ENCODE assay signal across 8 cellular contexts in genomic region chr5:173327948-173328895, GRCh38. TPM values are rescaled to one million over a fixed set of nuclear protein-coding genes. Genes with fewer than 3 reads are reported as not detected.
DNase-seq lines count a peak whose midpoint lies in the region; ATAC-seq, FAIRE-seq and TF ChIP-seq lines count a peak whose summit lies in the region.

Gene STC2, minus strand, starts transcription at chr5:173328414. Its CDS starts 221 bp downstream, at chr5:173328193.

- under 1% methylated on average over 53 of the region's 74 CpGs for WGBS in HepG2 (ENCODE audit: low lambda C conversion rate)

- peak within 1 kb of the TSS; percentile 90 for H3K27ac ChIP-seq in HepG2 (ENCODE audit: extremely low read length, insufficient read depth, low read length)

- peak within 1 kb of the TSS; percentile 95 for H3K4me2 ChIP-seq in HepG2 (ENCODE audit: low read depth, low read length)

- CTCF ChIA-PET in HepG2 (lab: Yijun Ruan, JAX; ENCODE audit: low intra/inter-chr PET ratio, low total read pairs): no interaction called here

- ATAC-seq in GM21515 (IDR thresholded peaks at IDR 0.05; ENCODE audit: unreplicated experiment) (peak; percentile 43), HepG2 (peak; percentile 80), GM18873 (IDR thresholded peaks at IDR 0.05; ENCODE audit: low FRiP score, unreplicated experiment) (no peak)

- H3K27me3 ChIP-seq in HepG2 (ENCODE audit: control insufficient read depth in 1 of 2, insufficient read depth in 2 of 2, low read length in 2 of 2): no peaks in the 10 kb centered on the region; a peak in 1 of 5 replicates

- DNase-seq in DMS79 (lab: John Stamatoyannopoulos, UW): peak; percentile 74
- peak; percentile 99 for DNase-seq in HuH-7 (ENCODE audit: low spot score)
- DNase-seq in SIG-M5 treated with dmso at 0.1 percent for 504 hours (lab: John Stamatoyannopoulos, UW; ENCODE audit: unreplicated experiment): peak; percentile 85
- DNase-seq in dermis blood vessel endothelial cell: peak; percentile 82
- peak; percentile 96 for DNase-seq in HepG2 (ENCODE audit: low spot score)
- peak; percentile 55 to 64 for DNase-seq in stimulated activated CD8-positive, alpha-beta memory T cell treated with anti-CD3 and anti-CD28 coated beads, Interleukin-2, amount 100 ng/mL, for 48 hours (ENCODE audit: low read depth in 2 of 2)

- no peak for TF ChIP-seq RAD21 in HepG2 (CRISPR knock-in tag; IDR thresholded peaks at IDR 0.05)

- intact Hi-C loops in HepG2 (cut with micrococcal nuclease; ENCODE audit: unreplicated experiment): no loop called here

- POLR2A ChIA-PET in HepG2 (lab: Yijun Ruan, JAX): interaction anchor here (0.7 to 7.2 kb wide), 17 partner anchors 11 to 641 kb away, joined by 3 to 513 read pairs (median 4); partner anchors contain the start of genes ATP6V0E1, CPEB4 and RPL26L1

- peaks cover 49% of the 10 kb centered on the region for H3K79me2 ChIP-seq in HepG2 (ENCODE audit: insufficient read depth, low read length)

- peak; percentile 56 for FAIRE-seq in HepG2 (lab: Jason Lieb, UNC)

- peaks cover 17 to 27% of the 10 kb centered on the region in 2 experiments for H3K36me3 ChIP-seq in HepG2 (replicated peaks in 1 of 2; ENCODE audit: control insufficient read depth in 1 of 2, insufficient read depth in 2 of 2, low read length in 2 of 2)

- TF ChIP-seq CTCF in HepG2 (CRISPR knock-in tag; IDR thresholded peaks at IDR 0.05): peak; percentile 26; the same call in 1 of the 2 replicates

- peaks cover 43% of the 10 kb centered on the region for H4K20me1 ChIP-seq in HepG2 (ENCODE audit: insufficient read depth, low read length)

- H2AFZ ChIP-seq in HepG2 (ENCODE audit: low read length): no peak within 1 kb of the TSS

- in situ Hi-C loops in HepG2 (cut with HindIII; ENCODE audit: extremely low pct_ligation_motif_present, low pct_unique_long_range_greater_than_20kb): no loop called here

- TF ChIP-seq POLR2A in HepG2 (IDR thresholded peaks at IDR 0.05; ENCODE audit: insufficient read depth in 1 of 2, low read depth in 2 of 2, low read length in 2 of 2): peak in 1 of 2 experiments; percentile 97; a peak in 2 of 4 replicates

- H3K9ac ChIP-seq in HepG2 (ENCODE audit: insufficient read depth, low read depth, low read length): peak within 1 kb of the TSS; percentile 82

- peaks cover 55% of the 10 kb centered on the region for H3K4me1 ChIP-seq in HepG2 (ENCODE audit: insufficient read depth, low read length)

- H3K9me3 ChIP-seq in HepG2 (ENCODE audit: low read length): no peaks in the 10 kb centered on the region

- no peak; a peak in 1 of 4 replicates for TF ChIP-seq EP300 in HepG2 (IDR thresholded peaks at IDR 0.05; ENCODE audit: low read depth in 2 of 2, low read length in 2 of 2)
- no peak; the same call in 1 of the 2 replicates for TF ChIP-seq EP300 in HepG2 (CRISPR knock-in tag; IDR thresholded peaks at IDR 0.05; ENCODE audit: borderline replicate concordance)

- H3K4me3 ChIP-seq in HepG2 (replicated peaks in 1 of 3; ENCODE audit: insufficient read depth in 1 of 3, low read depth in 2 of 3, low read length in 3 of 3): peak within 1 kb of the TSS; percentile 87 to 97 (median 88)

- TSS peak; percentile 57 for BruUV-seq in HepG2 (replicated peaks; lab: Mats Ljungman, UMichigan)

TF ChIP-seq in HepG2, 621 proteins besides CTCF, POLR2A, EP300 and RAD21 (continues in another document):
- TF ChIP-seq POLR2AphosphoS2 (IDR thresholded peaks at IDR 0.05; ENCODE audit: low read depth, low read length) (peak; percentile 76; the same call in 1 of the 2 replicates), ZNF496 (CRISPR knock-in tag; IDR thresholded peaks at IDR 0.05; ENCODE audit: insufficient replicate concordance) (no peak), ZNF382 (CRISPR knock-in tag; IDR thresholded peaks at IDR 0.05; ENCODE audit: borderline replicate concordance) (no peak), SOX13 (IDR thresholded peaks at IDR 0.05) (peak; percentile 63), SOX13 (CRISPR knock-in tag; conservative IDR thresholded peaks at IDR 0.05 in 1 of 2, IDR thresholded peaks at IDR 0.05 in 1 of 2) (peak in 1 of 2 experiments; percentile 56; a peak in 1 of 4 replicates), ATF6 (CRISPR knock-in tag; conservative IDR thresholded peaks at IDR 0.05) (no peak; the same call in 1 of the 2 replicates)
- TF ChIP-seq, protein P1, sequence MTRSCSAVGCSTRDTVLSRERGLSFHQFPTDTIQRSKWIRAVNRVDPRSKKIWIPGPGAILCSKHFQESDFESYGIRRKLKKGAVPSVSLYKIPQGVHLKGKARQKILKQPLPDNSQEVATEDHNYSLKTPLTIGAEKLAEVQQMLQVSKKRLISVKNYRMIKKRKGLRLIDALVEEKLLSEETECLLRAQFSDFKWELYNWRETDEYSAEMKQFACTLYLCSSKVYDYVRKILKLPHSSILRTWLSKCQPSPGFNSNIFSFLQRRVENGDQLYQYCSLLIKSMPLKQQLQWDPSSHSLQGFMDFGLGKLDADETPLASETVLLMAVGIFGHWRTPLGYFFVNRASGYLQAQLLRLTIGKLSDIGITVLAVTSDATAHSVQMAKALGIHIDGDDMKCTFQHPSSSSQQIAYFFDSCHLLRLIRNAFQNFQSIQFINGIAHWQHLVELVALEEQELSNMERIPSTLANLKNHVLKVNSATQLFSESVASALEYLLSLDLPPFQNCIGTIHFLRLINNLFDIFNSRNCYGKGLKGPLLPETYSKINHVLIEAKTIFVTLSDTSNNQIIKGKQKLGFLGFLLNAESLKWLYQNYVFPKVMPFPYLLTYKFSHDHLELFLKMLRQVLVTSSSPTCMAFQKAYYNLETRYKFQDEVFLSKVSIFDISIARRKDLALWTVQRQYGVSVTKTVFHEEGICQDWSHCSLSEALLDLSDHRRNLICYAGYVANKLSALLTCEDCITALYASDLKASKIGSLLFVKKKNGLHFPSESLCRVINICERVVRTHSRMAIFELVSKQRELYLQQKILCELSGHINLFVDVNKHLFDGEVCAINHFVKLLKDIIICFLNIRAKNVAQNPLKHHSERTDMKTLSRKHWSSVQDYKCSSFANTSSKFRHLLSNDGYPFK (CRISPR knock-in tag; IDR thresholded peaks at IDR 0.05; ENCODE audit: borderline replicate concordance): 0 out of 2 replicates have a peak, but pooled peaks have one; percentile 13
- TF ChIP-seq, protein P2, sequence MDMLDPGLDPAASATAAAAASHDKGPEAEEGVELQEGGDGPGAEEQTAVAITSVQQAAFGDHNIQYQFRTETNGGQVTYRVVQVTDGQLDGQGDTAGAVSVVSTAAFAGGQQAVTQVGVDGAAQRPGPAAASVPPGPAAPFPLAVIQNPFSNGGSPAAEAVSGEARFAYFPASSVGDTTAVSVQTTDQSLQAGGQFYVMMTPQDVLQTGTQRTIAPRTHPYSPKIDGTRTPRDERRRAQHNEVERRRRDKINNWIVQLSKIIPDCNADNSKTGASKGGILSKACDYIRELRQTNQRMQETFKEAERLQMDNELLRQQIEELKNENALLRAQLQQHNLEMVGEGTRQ (IDR thresholded peaks at IDR 0.05; ENCODE audit: low read depth, low read length): no peak
- TF ChIP-seq, protein P2 (CRISPR knock-in tag; IDR thresholded peaks at IDR 0.05; ENCODE audit: borderline replicate concordance): peak; percentile 75

RNA-seq across cellular contexts. Expression of gene STC2, which starts in this region (rescaled TPM):
- total RNA-seq in dermis blood vessel endothelial cell (11.7 and 39.3 TPM in 2 replicates), HepG2 (2016; rRNA removed; fragmentation: Illumina TruSeq; extraction: Trizol) (10.7 and 27.1 TPM in 2 replicates)
- total RNA-seq in HepG2 (2016; cell fraction: cytosol; rRNA removed; fragmentation: Illumina TruSeq; extraction: Trizol; ENCODE audit: low read depth): 2.6 and 3.3 TPM in 2 replicates
- 7.9 and 28.0 TPM in 2 replicates for total RNA-seq in HepG2 (2016; cell fraction: insoluble cytoplasmic fraction; rRNA removed; fragmentation: Illumina TruSeq; extraction: Trizol)
- total RNA-seq in HepG2 (2016; cell fraction: membrane; rRNA removed; fragmentation: Illumina TruSeq; extraction: Trizol): 6.2 and 6.4 TPM in 2 replicates
- total RNA-seq in HepG2 (2016; cell fraction: nucleus; rRNA removed; fragmentation: Illumina TruSeq; extraction: Trizol): 33.8 and 37.3 TPM in 2 replicates
- polyA plus RNA-seq in HepG2 (2011; rRNA removed): 69.2 and 94.0 TPM in 2 replicates
- polyA plus RNA-seq in HepG2 (2011; cell fraction: cytosol; rRNA removed): 102 and 149 TPM in 2 replicates
- 198 and 199 TPM in 2 replicates for polyA plus RNA-seq in HepG2 (2011; cell fraction: nucleus; rRNA removed)
- polyA plus RNA-seq in HepG2 (2012): 94.1 and 190 TPM in 2 replicates
- polyA plus RNA-seq in HepG2 (2016; cell fraction: cytosol; fragmentation: Illumina TruSeq; extraction: Trizol; ENCODE audit: low read depth): 2.2 TPM in 2 replicates
- 8.5 and 9.7 TPM in 2 replicates for polyA plus RNA-seq in HepG2 (2016; cell fraction: insoluble cytoplasmic fraction; fragmentation: Illumina TruSeq; extraction: Trizol; ENCODE audit: low read depth)
- polyA plus RNA-seq in HepG2 (2016; cell fraction: membrane; fragmentation: Illumina TruSeq; extraction: Trizol; ENCODE audit: low read depth): 3.9 and 4.3 TPM in 2 replicates
- polyA plus RNA-seq in HepG2 (2016; cell fraction: nucleus; fragmentation: Illumina TruSeq; extraction: Trizol; ENCODE audit: insufficient read depth, low read depth): 51.5 and 52.5 TPM in 2 replicates
- polyA minus RNA-seq in HepG2 (2011; rRNA and poly(A)+ RNA removed; ENCODE audit: low replicate concordance): 19.1 and 61.4 TPM in 2 replicates
- 90.7 and 104 TPM in 2 replicates for polyA minus RNA-seq in HepG2 (2011; cell fraction: cytosol; rRNA and poly(A)+ RNA removed)
- polyA minus RNA-seq in HepG2 (2011; cell fraction: nucleus; rRNA and poly(A)+ RNA removed): 135 and 186 TPM in 2 replicates
